Comparison of ENCODE assay signal across 8 cellular contexts in genomic region chr1:61076728-61077675, GRCh38. TPM values are rescaled to one million over a fixed set of nuclear protein-coding genes. Genes with fewer than 3 reads are reported as not detected.
DNase-seq lines count a peak whose midpoint lies in the region; ATAC-seq and TF ChIP-seq lines count a peak whose summit lies in the region.

No MANE protein-coding gene starts in this region.

- H3K27ac ChIP-seq in CD4-positive, alpha-beta memory T cell (ENCODE audit: low read depth, low read length), result peak overlapping the region; percentile 68

- POLR2A ChIA-PET in CD4-positive, alpha-beta memory T cell (lab: Charles Lee; ENCODE audit: partially characterized antibody), result interaction anchor here (0.5 to 3.2 kb wide), 17 partner anchors 9 to 706 kb away, joined by 3 to 62 read pairs (median 4); no protein-coding TSS in a partner anchor

- H3K9me3 Mint-ChIP-seq in CD4-positive, alpha-beta memory T cell, result no peaks in the 10 kb centered on the region

- H3K4me1 Mint-ChIP-seq in CD4-positive, alpha-beta memory T cell, result peaks cover 30 to 57% (median 40%) of the 10 kb centered on the region in 4 donors

- no peaks in the 10 kb centered on the region for H3K9me3 ChIP-seq in CD4-positive, alpha-beta memory T cell (ENCODE audit: control insufficient read depth in 1 of 2, low read length in 2 of 2)
- no peaks in the 10 kb centered on the region for H3K9me3 ChIP-seq in mucosa of descending colon

- peaks cover 0 to 18% of the 10 kb centered on the region in 2 donors for H3K36me3 Mint-ChIP-seq in CD4-positive, alpha-beta memory T cell

- no peaks in the 10 kb centered on the region for H3K27me3 Mint-ChIP-seq in CD4-positive, alpha-beta memory T cell

- H3K4me3 Mint-ChIP-seq in CD4-positive, alpha-beta memory T cell, result peak overlapping the region; percentile 91 to 98 (median 94)

- no peak for TF ChIP-seq CTCF in epithelial cell of esophagus (IDR thresholded peaks at IDR 0.05; ENCODE audit: insufficient read depth, low read depth, low read length, missing control alignments)
- no peak for TF ChIP-seq CTCF in mucosa of descending colon (IDR thresholded peaks at IDR 0.05)

- intact Hi-C loops in CD4-positive, alpha-beta memory T cell (cut with micrococcal nuclease), result loop anchor here (1.0 to 5.0 kb wide), 4 partner anchors 20 to 1705 kb away; partner anchors contain the start of genes ATG4C and TM2D1
- intact Hi-C loops in mucosa of descending colon (cut with DNase I, micrococcal nuclease), result no loop called here

- no peaks in the 10 kb centered on the region for H3K27me3 ChIP-seq in CD4-positive, alpha-beta memory T cell (ENCODE audit: insufficient read depth, low read length)

- peak overlapping the region; percentile 47 to 73 for H3K4me3 ChIP-seq in CD4-positive, alpha-beta memory T cell (ENCODE audit: low read length in 2 of 2)
- H3K4me3 ChIP-seq in epithelial cell of esophagus (ENCODE audit: low read length) (peak overlapping the region; percentile 74), mucosa of descending colon (peak overlapping the region; percentile 21)

- CTCF ChIA-PET in CD4-positive, alpha-beta memory T cell (lab: Charles Lee; ENCODE audit: partially characterized antibody), result interaction anchor here (0.6 to 7.1 kb wide), 9 partner anchors 8 to 717 kb away, joined by 3 to 84 read pairs (median 4); no protein-coding TSS in a partner anchor

- H3K36me3 ChIP-seq in CD4-positive, alpha-beta memory T cell (ENCODE audit: insufficient read depth, low read length), result no peaks in the 10 kb centered on the region
- H3K36me3 ChIP-seq in mucosa of descending colon (ENCODE audit: low read depth), result no peaks in the 10 kb centered on the region

- H3K4me1 ChIP-seq in CD4-positive, alpha-beta memory T cell (ENCODE audit: insufficient read depth, low read length), result peaks cover 45% of the 10 kb centered on the region
- H3K4me1 ChIP-seq in mucosa of descending colon (ENCODE audit: low read depth), result peaks cover 30% of the 10 kb centered on the region

- ATAC-seq in GM21423 (IDR thresholded peaks at IDR 0.05; ENCODE audit: unreplicated experiment) (peak; percentile 83), mucosa of descending colon (peak; percentile 85)

- peak overlapping the region; percentile 91 to 99 (median 98) for H3K27ac Mint-ChIP-seq in CD4-positive, alpha-beta memory T cell

- DNase-seq in CD4-positive, alpha-beta memory T cell, result peak; percentile 86 to 91 (median 87)
- DNase-seq in HUDEP-2 (lab: John Stamatoyannopoulos, UW; ENCODE audit: unreplicated experiment in 76 of 76) (peak in 75 of 76 experiments; percentile 32 to 93 (median 86)), NOMO-1 (lab: John Stamatoyannopoulos, UW; ENCODE audit: unreplicated experiment in 2 of 2) (peak; percentile 98 to 99), activated T-cell treated with anti-CD3 and anti-CD28 coated beads for 1 hour (ENCODE audit: low read depth) (peak; percentile 65), epithelial cell of esophagus (ENCODE audit: low read depth) (peak; percentile 81), mucosa of descending colon (peak; percentile 89 to 96 (median 91))
- DNase-seq in stimulated activated CD8-positive, alpha-beta memory T cell treated with anti-CD3 and anti-CD28 coated beads, Interleukin-4, amount 100 ng/mL, for 4 hours (ENCODE audit: low read depth in 2 of 2, low spot score in 1 of 2), result peak; percentile 38 to 65

RNA-seq across cellular contexts. Expression of gene NFIA, which starts 5.4 kb away (rescaled TPM):
- total RNA-seq in CD4-positive, alpha-beta memory T cell, result 1 to 10 TPM; 6.9 to 7.3 TPM
- 1 to 10 TPM; 5.1 to 6.6 TPM for polyA plus RNA-seq in CD4-positive, alpha-beta memory T cell
- 100 to 1,000 TPM in 1 of 3 donors, 10 to 100 TPM in 2; 46.4 to 145 (median 51.1) TPM for total RNA-seq in mucosa of descending colon

Comparison
In these comparisons a context has a peak if more than half of its experiments do, and no peak if none do; other contexts are left out.
1. Peak in every context shown above with its lines: DNase-seq, ATAC-seq, H3K4me3 ChIP-seq and H3K27ac ChIP-seq.
2. H3K4me3 ChIP-seq: peak in every context shown above with its lines; median percentile 74 in epithelial cell of esophagus; 60 in CD4-positive, alpha-beta memory T cell; 21 in mucosa of descending colon.
3. RNA of gene NFIA, which starts 5.4 kb away (total RNA-seq): 46.4 to 145 TPM in mucosa of descending colon; 6.9 to 7.3 TPM in CD4-positive, alpha-beta memory T cell; every median in the first group is over 4 times any median in the second.